Comparison of ENCODE assay signal across 1 cellular context in genomic region chr2:219642465-219643083, GRCh38.
TF ChIP-seq lines count a peak whose summit lies in the region.

No MANE protein-coding gene starts in this region.

TF ChIP-seq in HepG2, 621 proteins besides CTCF, POLR2A, EP300 and RAD21 (continued from another document):
- TF ChIP-seq NFKBIZ (CRISPR knock-in tag; IDR thresholded peaks at IDR 0.05) (peak; percentile 84), MYPOP (CRISPR knock-in tag; IDR thresholded peaks at IDR 0.05) (peak; percentile 35; the same call in 1 of the 2 replicates), JDP2 (CRISPR knock-in tag; IDR thresholded peaks at IDR 0.05; ENCODE audit: borderline replicate concordance) (no peak), HOMEZ (CRISPR knock-in tag; IDR thresholded peaks at IDR 0.05; ENCODE audit: low read depth) (peak; percentile 58; the same call in 1 of the 2 replicates), ARID5B (CRISPR knock-in tag; IDR thresholded peaks at IDR 0.05) (peak; percentile 77), HOXA3 (CRISPR knock-in tag; IDR thresholded peaks at IDR 0.05) (peak; percentile 83), GTF3A (CRISPR knock-in tag; conservative IDR thresholded peaks at IDR 0.05) (no peak), NR2F2 (IDR thresholded peaks at IDR 0.05; ENCODE audit: borderline replicate concordance, low read depth) (no peak), SMARCC2 (IDR thresholded peaks at IDR 0.05) (no peak), SP5 (CRISPR knock-in tag; IDR thresholded peaks at IDR 0.05; ENCODE audit: borderline replicate concordance, low read depth) (peak; percentile 41; the same call in 1 of the 2 replicates), NFRKB (IDR thresholded peaks at IDR 0.05) (no peak), MEIS2 (CRISPR knock-in tag; IDR thresholded peaks at IDR 0.05) (peak; percentile 82; the same call in 1 of the 2 replicates), NR2F1 (CRISPR knock-in tag; IDR thresholded peaks at IDR 0.05) (peak in 1 of 2 experiments; percentile 24; a peak in 1 of 4 replicates), HINFP (CRISPR knock-in tag; IDR thresholded peaks at IDR 0.05; ENCODE audit: low read depth) (no peak), SAP130 (CRISPR knock-in tag; IDR thresholded peaks at IDR 0.05; ENCODE audit: low read depth) (peak; percentile 93), MTA3 (CRISPR knock-in tag; IDR thresholded peaks at IDR 0.05) (no peak), ZBTB8A (CRISPR knock-in tag; IDR thresholded peaks at IDR 0.05; ENCODE audit: borderline replicate concordance, low read depth) (no peak), POLR2AphosphoS2 (IDR thresholded peaks at IDR 0.05; ENCODE audit: low read depth, low read length) (no peak), ATM (IDR thresholded peaks at IDR 0.05; ENCODE audit: borderline replicate concordance) (no peak), ZNF143 (CRISPR knock-in tag; IDR thresholded peaks at IDR 0.05) (no peak), TEAD3 (CRISPR knock-in tag; optimal IDR thresholded peaks at IDR 0.05; ENCODE audit: borderline replicate concordance) (peak; percentile 83), ZNF552 (CRISPR knock-in tag; IDR thresholded peaks at IDR 0.05; ENCODE audit: borderline replicate concordance) (no peak), ZNF234 (CRISPR knock-in tag; conservative IDR thresholded peaks at IDR 0.05) (no peak), GPBP1L1 (CRISPR knock-in tag; IDR thresholded peaks at IDR 0.05) (no peak), CEBPZ (IDR thresholded peaks at IDR 0.05; ENCODE audit: low read length) (no peak), PCBP2 (optimal IDR thresholded peaks at IDR 0.05; ENCODE audit: low read depth, low read length, poor library complexity, severe bottlenecking) (no peak), ZBTB14 (CRISPR knock-in tag; IDR thresholded peaks at IDR 0.05) (no peak), CHD2 (IDR thresholded peaks at IDR 0.05; ENCODE audit: low read depth, low read length) (no peak), RERE (CRISPR knock-in tag; IDR thresholded peaks at IDR 0.05; ENCODE audit: low read depth) (0 out of 2 replicates have a peak, but pooled peaks have one; percentile 44), TBP (CRISPR knock-in tag; IDR thresholded peaks at IDR 0.05) (no peak), ZNF703 (CRISPR knock-in tag; IDR thresholded peaks at IDR 0.05; ENCODE audit: borderline replicate concordance) (no peak), HNRNPK (IDR thresholded peaks at IDR 0.05; ENCODE audit: low read depth, low read length, poor library complexity, severe bottlenecking) (no peak), RAD51 (IDR thresholded peaks at IDR 0.05; ENCODE audit: borderline replicate concordance) (no peak), CHCHD3 (CRISPR knock-in tag; IDR thresholded peaks at IDR 0.05) (no peak), RFXAP (CRISPR knock-in tag; IDR thresholded peaks at IDR 0.05; ENCODE audit: borderline replicate concordance) (peak; percentile 99), NFIC (IDR thresholded peaks at IDR 0.05; ENCODE audit: low read length) (no peak), ZNF432 (CRISPR knock-in tag; IDR thresholded peaks at IDR 0.05; ENCODE audit: borderline replicate concordance) (no peak), MXD4 (CRISPR knock-in tag; IDR thresholded peaks at IDR 0.05) (peak; percentile 78; the same call in 1 of the 2 replicates)
TF ChIP-seq in HepG2: peak in this region for 272.
